8 cellular contexts compared by ENCODE assay signal in the genomic region with DNA sequence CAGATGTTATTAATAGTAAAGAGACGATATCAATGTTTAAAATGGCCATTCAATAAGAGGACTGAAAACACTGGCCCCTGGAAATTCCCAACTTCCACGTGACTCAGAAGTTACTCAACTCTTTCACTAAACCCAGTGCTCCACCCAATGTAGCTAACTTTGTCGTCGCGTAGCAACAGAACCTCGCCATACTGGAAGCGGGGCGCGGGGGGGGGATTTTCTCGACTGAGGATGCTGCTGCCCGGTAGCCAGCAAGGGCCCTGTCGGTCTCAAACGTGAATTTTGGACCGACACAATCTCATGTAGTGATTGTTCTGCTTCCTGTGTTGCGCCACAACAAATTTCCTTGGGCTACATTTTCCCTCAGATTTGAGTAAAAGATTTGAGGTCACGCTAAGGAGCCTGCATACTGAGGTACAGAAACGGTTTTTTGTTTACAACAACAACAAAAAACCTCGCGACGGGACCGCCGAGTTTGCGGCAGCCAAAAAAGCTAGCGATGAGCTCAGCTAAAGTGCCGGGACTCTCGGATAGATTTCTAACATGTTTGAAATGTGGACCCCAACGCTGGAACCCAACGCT. TPM values are rescaled to one million over a fixed set of nuclear protein-coding genes. Genes with fewer than 3 reads are reported as not detected.
DNase-seq lines count a peak whose midpoint lies in the region; ATAC-seq and TF ChIP-seq lines count a peak whose summit lies in the region.

No MANE protein-coding gene starts in this region.

- no peaks in the 10 kb centered on the region for H3K36me3 ChIP-seq in Peyer's patch
- no peaks in the 10 kb centered on the region for H3K36me3 ChIP-seq in fibroblast of lung (ENCODE audit: control insufficient read depth, insufficient read depth, low read length)

- no peaks in the 10 kb centered on the region for H3K9me3 Mint-ChIP-seq in naive B cell
- H3K9me3 Mint-ChIP-seq in stimulated activated effector memory CD8-positive, alpha-beta T cell treated with anti-CD3 and anti-CD28 coated beads, Interleukin-12 subunit alpha, Interleukin-12 subunit beta, amount 100 ng/mL, for 72 hours: no peaks in the 10 kb centered on the region

- H3K4me1 Mint-ChIP-seq in naive B cell: peaks cover 12 to 24% (median 14%) of the 10 kb centered on the region in 3 donors
- peaks cover 23% of the 10 kb centered on the region for H3K4me1 Mint-ChIP-seq in stimulated activated effector memory CD8-positive, alpha-beta T cell treated with anti-CD3 and anti-CD28 coated beads, Interleukin-12 subunit alpha, Interleukin-12 subunit beta, amount 100 ng/mL, for 72 hours

- no peak for TF ChIP-seq POLR2A in Peyer's patch (IDR thresholded peaks at IDR 0.05)

- peak overlapping the region; percentile 91 to 99 (median 95) for H3K27ac ChIP-seq in Peyer's patch
- H3K27ac ChIP-seq in fibroblast of lung (ENCODE audit: insufficient read depth, low read length): peak overlapping the region; percentile 97

- H3K9me3 ChIP-seq in Peyer's patch: no peaks in the 10 kb centered on the region
- H3K9me3 ChIP-seq in fibroblast of lung (ENCODE audit: control insufficient read depth, insufficient read depth, low read depth, low read length): no peaks in the 10 kb centered on the region

- H2AFZ ChIP-seq in fibroblast of lung (ENCODE audit: low read length): peak overlapping the region; percentile 90

- no peaks in the 10 kb centered on the region for H3K79me2 ChIP-seq in fibroblast of lung (ENCODE audit: control insufficient read depth, insufficient read depth, low read length)

- peak overlapping the region; percentile 85 for H3K9ac ChIP-seq in fibroblast of lung (ENCODE audit: insufficient read depth, low read length)

- H3K4me1 ChIP-seq in Peyer's patch (peaks cover 0 to 15% (median 2%) of the 10 kb centered on the region in 4 donors), fibroblast of lung (ENCODE audit: control insufficient read depth, extremely low read depth, insufficient read depth, low read length) (peaks cover 5% of the 10 kb centered on the region)

- H3K27me3 ChIP-seq in Peyer's patch (no peaks in the 10 kb centered on the region), fibroblast of lung (ENCODE audit: control insufficient read depth, insufficient read depth, low read length) (no peaks in the 10 kb centered on the region)

- peak overlapping the region; percentile 70 to 80 (median 73) for H3K4me3 ChIP-seq in Peyer's patch
- H3K4me3 ChIP-seq in fibroblast of lung (replicated peaks in 1 of 4; ENCODE audit: control extremely low read depth in 1 of 4, insufficient read depth in 1 of 4, low read depth in 3 of 4, low read length in 4 of 4): peak overlapping the region; percentile 44 to 88 (median 78)

- H3K4me3 Mint-ChIP-seq in naive B cell: peak overlapping the region; percentile 88 to 98 (median 96)
- H3K4me3 Mint-ChIP-seq in stimulated activated effector memory CD8-positive, alpha-beta T cell treated with anti-CD3 and anti-CD28 coated beads, Interleukin-12 subunit alpha, Interleukin-12 subunit beta, amount 100 ng/mL, for 72 hours: peak overlapping the region; percentile 84

- peak overlapping the region; percentile 98 to 99 (median 99) for H3K27ac Mint-ChIP-seq in naive B cell
- H3K27ac Mint-ChIP-seq in stimulated activated effector memory CD8-positive, alpha-beta T cell treated with anti-CD3 and anti-CD28 coated beads, Interleukin-12 subunit alpha, Interleukin-12 subunit beta, amount 100 ng/mL, for 72 hours: peak overlapping the region; percentile 97

- ATAC-seq in GM19372 (IDR thresholded peaks at IDR 0.05; ENCODE audit: low read depth, unreplicated experiment) (peak; percentile 23), naive B cell (ENCODE audit: low read depth in 2 of 2) (peak; percentile 51 to 61)
- peak; percentile 65 for ATAC-seq in stimulated activated effector memory CD8-positive, alpha-beta T cell treated with anti-CD3 and anti-CD28 coated beads, Interleukin-12 subunit alpha, Interleukin-12 subunit beta, amount 100 ng/mL, for 72 hours

- TF ChIP-seq CTCF in Peyer's patch (IDR thresholded peaks at IDR 0.05) (peak in 1 of 6 experiments; percentile 12), fibroblast of lung (conservative IDR thresholded peaks at IDR 0.05 in 1 of 2, IDR thresholded peaks at IDR 0.05 in 1 of 2; ENCODE audit: low read depth in 1 of 2, low read length in 2 of 2) (no peak)

- peak overlapping the region; percentile 73 for H3K4me2 ChIP-seq in fibroblast of lung (ENCODE audit: extremely low read depth, insufficient read depth, low read length)

- peaks cover 0 to 6% of the 10 kb centered on the region in 2 donors for H3K36me3 Mint-ChIP-seq in naive B cell
- peaks cover 41% of the 10 kb centered on the region for H3K36me3 Mint-ChIP-seq in stimulated activated effector memory CD8-positive, alpha-beta T cell treated with anti-CD3 and anti-CD28 coated beads, Interleukin-12 subunit alpha, Interleukin-12 subunit beta, amount 100 ng/mL, for 72 hours

- H4K20me1 ChIP-seq in fibroblast of lung (ENCODE audit: control insufficient read depth, extremely low read depth, insufficient read depth, low read length): no peaks in the 10 kb centered on the region

- DNase-seq in Ammon's horn (ENCODE audit: low spot score) (peak; percentile 78), HS-5 (ENCODE audit: low read depth) (peak; percentile 83), Peyer's patch (peak; percentile 90 to 96 (median 90)), fibroblast of lung (ENCODE audit: low read depth in 2 of 2) (peak; percentile 95 to 97), naive B cell (peak; percentile 78)
- DNase-seq in activated T-helper 1 cell treated with anti-CD3 and anti-CD28 coated beads, Interleukin-2, amount 50 U/mL, for 16 hours (ENCODE audit: low read depth in 1 of 2, low spot score in 1 of 2): peak; percentile 68 to 70
- DNase-seq in stimulated activated effector memory CD8-positive, alpha-beta T cell treated with anti-CD3 and anti-CD28 coated beads, Interleukin-12 subunit alpha, Interleukin-12 subunit beta, amount 100 ng/mL, for 72 hours (ENCODE audit: low spot score in 2 of 2): peak; percentile 57 to 92

- H3K27me3 Mint-ChIP-seq in naive B cell: no peaks in the 10 kb centered on the region

RNA-seq across cellular contexts. Expression of gene SFR1, which starts 1.0 kb away (rescaled TPM):
- 1 to 10 TPM; 2.5 to 5.8 (median 5.3) TPM for total RNA-seq in Peyer's patch
- total RNA-seq in fibroblast of lung: 5.4 and 6.2 TPM in 2 replicates
- 5.2 and 6.9 TPM in 2 replicates for polyA plus RNA-seq in fibroblast of lung
- 3.8 and 4.4 TPM in 2 replicates for polyA plus RNA-seq in fibroblast of lung (2012)
- 0.55 and 1.2 TPM in 2 replicates for polyA minus RNA-seq in fibroblast of lung (ENCODE audit: low replicate concordance)
- polyA plus RNA-seq in naive B cell (ENCODE audit: low read depth in 6 of 6): 10 to 100 TPM; 14.8 to 23.2 (median 20.5) TPM

RNA-seq across cellular contexts. Expression of gene COL17A1, which starts 35.3 kb away (rescaled TPM):
- total RNA-seq in Peyer's patch (100 to 1,000 TPM in 2 of 4 donors, 10 to 100 TPM in 1, 1 to 10 TPM in 1; 4.1 to 240 (median 97.1) TPM), fibroblast of lung (under 0.01 TPM in 1 of 2 replicates, not detected in the other)
- polyA plus RNA-seq in fibroblast of lung (0.12 and 0.18 TPM in 2 replicates), naive B cell (ENCODE audit: low read depth in 6 of 6) (not detected)
- polyA plus RNA-seq in fibroblast of lung (2012): 0.02 TPM in 1 of 2 replicates, not detected in the other
- 0.82 and 2.5 TPM in 2 replicates for polyA minus RNA-seq in fibroblast of lung (ENCODE audit: low replicate concordance)

Comparison
In these comparisons a context has a peak if more than half of its experiments do, and no peak if none do; other contexts are left out.
1. Peak in every context shown above with its lines: DNase-seq, ATAC-seq, H3K4me3 ChIP-seq and H3K27ac ChIP-seq.